ENCODE assay signal across 9 cellular contexts in genomic region chr2:56813490-56813889, GRCh38.
"Had no signal": no experiment of that assay in that cellular context is flagged by ENCODE, and none has a peak within 500 bp of the region (broad histone marks: within the 10 kb centered on the region; RNA-seq: fewer than 3 reads in every experiment).

No MANE protein-coding gene starts in this region.

- H3K27ac ChIP-seq: KMS-11 had no signal

- H3K4me1 Mint-ChIP-seq: GM23338, H9, IgD-negative memory B cell had no signal

- H2AFZ ChIP-seq: GM23338 had no signal

- H3K27ac Mint-ChIP-seq: GM23338, H9, IgD-negative memory B cell had no signal

- H3K36me3 Mint-ChIP-seq: IgD-negative memory B cell had no signal

- H3K9me3 Mint-ChIP-seq: GM23338 had no signal

- H3K4me3 ChIP-seq: GM23338 had no signal

- FAIRE-seq: H1, H54, HTR-8/SVneo had no signal

- ATAC-seq: GM23338 had no signal

- H3K4me2 ChIP-seq: GM23338, KMS-11 had no signal

- H3K4me3 Mint-ChIP-seq: GM23338, H9, IgD-negative memory B cell had no signal

- DNase-seq: H9, HCEC 1CT, KBM-7 had no signal

- H3K27me3 Mint-ChIP-seq: IgD-negative memory B cell had no signal

- H3K9ac ChIP-seq: KMS-11 had no signal
